In the genomic region with DNA sequence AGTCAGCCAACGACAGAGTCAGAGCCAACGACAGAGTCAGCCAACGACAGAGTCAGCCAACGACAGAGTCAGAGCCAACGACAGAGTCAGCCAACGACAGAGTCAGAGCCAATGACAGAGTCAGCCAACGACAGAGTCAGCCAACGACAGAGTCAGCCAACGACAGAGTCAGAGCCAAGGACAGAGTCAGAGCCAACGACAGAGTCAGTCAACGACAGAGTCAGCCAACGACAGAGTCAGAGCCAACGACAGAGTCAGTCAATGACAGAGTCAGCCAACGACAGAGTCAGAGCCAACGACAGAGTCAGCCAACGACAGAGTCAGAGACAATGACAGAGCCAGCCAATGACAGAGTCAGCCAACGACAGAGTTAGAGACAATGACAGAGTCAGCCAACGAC, we compare ENCODE assay signal across 2 cellular contexts. TPM values are rescaled to one million over a fixed set of nuclear protein-coding genes. Genes with fewer than 3 reads are reported as not detected.
"Had no signal": no experiment of that assay in that cellular context is flagged by ENCODE, and none has a peak within 500 bp of the region (broad histone marks: within the 10 kb centered on the region; RNA-seq: fewer than 3 reads in every experiment).

No MANE protein-coding gene starts in this region.

RNA-seq across cellular contexts. Expression of a gene that starts 32.8 kb away (rescaled TPM):
- total RNA-seq: M059J, MCF 10A had no signal
